Comparison of ENCODE assay signal across 11 cellular contexts in the genomic region with DNA sequence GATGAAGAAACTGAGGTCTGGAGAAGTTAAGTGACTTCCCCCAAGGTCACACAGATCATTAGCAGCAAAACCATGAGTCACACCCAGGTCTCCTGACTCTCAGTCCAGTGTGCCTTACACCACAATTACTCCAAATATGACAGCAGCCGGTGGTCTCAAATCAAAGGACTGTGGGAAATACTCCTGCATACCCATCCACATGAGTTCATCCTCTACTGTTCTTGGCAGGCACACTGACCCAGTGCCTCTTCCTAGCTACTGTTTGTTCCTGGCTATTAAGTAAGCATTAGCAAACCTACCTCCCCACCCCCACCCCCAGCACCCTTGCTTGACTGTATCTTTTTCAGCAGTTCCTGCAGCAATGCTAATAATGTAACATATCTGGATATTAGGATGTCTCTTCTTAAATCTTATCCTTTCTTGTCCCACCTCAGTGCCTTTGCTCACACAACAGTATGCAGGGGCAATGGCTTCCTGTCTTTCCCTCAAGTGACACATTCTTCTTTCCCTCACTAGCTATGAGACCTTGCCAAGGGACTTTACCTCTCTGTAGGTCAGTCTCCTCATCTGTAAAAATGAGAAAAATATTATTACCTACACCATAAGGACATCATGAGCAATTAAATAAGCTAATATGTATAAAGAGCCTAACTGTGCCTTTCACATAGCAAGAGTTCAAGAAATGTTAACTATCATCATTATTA. TPM values are rescaled to one million over a fixed set of nuclear protein-coding genes. Genes with fewer than 3 reads are reported as not detected.
DNase-seq lines count a peak whose midpoint lies in the region; ATAC-seq and TF ChIP-seq lines count a peak whose summit lies in the region.
"Had no signal": no experiment of that assay in that cellular context is flagged by ENCODE, and none has a peak within 500 bp of the region (broad histone marks: within the 10 kb centered on the region; RNA-seq: fewer than 3 reads in every experiment).

No MANE protein-coding gene starts in this region.

- H3K36me3 ChIP-seq in BLaER1 treated with 17β-estradiol and CSF1 and Interleukin-3, amounts not matched to agents 10 nM and 100 nM: peaks cover 0 to 11% (median 0%) of the 10 kb centered on the region in 11 experiments; a peak in 2 of 22 replicates
- H3K36me3 ChIP-seq in lung (ENCODE audit: control insufficient read depth in 2 of 2, insufficient read depth in 2 of 2, low read length in 2 of 2): peaks cover 3 to 10% of the 10 kb centered on the region in 2 donors

- DNase-seq in HuH-7.5 (ENCODE audit: low spot score) (peak; percentile 27), cardiac fibroblast (ENCODE audit: low read depth in 2 of 2) (peak; percentile 36 to 53), lung (ENCODE audit: low spot score) (no peak), DMS153 (lab: John Stamatoyannopoulos, UW) (no peak), NCI-H1048 (lab: John Stamatoyannopoulos, UW) (no peak)
- no peak for DNase-seq in activated T-cell treated with anti-CD3 and anti-CD28 coated beads, Interleukin-2, amount 50 U/mL, for 24 hours
- no peak for DNase-seq in stimulated activated CD8-positive, alpha-beta memory T cell treated with anti-CD3 and anti-CD28 coated beads, Interleukin-4, amount 100 ng/mL, for 48 hours
- DNase-seq: activated CD8-positive, alpha-beta memory T cell treated with anti-CD3 and anti-CD28 coated beads, Interleukin-2, amount 50 U/mL, for 4 hours; activated naive CD8-positive, alpha-beta T cell treated with anti-CD3 and anti-CD28 coated beads, Interleukin-2, amount 50 U/mL, for 24 hours; dorsolateral prefrontal cortex had no signal

- H3K4me1 Mint-ChIP-seq in activated T-cell treated with anti-CD3 and anti-CD28 coated beads, Interleukin-2, amount 50 U/mL, for 24 hours (ENCODE audit: low read depth): peaks cover 5% of the 10 kb centered on the region

- H3K27ac ChIP-seq in BLaER1 treated with 17β-estradiol and CSF1 and Interleukin-3, amounts not matched to agents 10 nM and 100 nM: peak overlapping the region in 6 of 11 experiments; percentile 22 to 89 (median 84); a peak in 8 of 22 replicates
- H3K27ac ChIP-seq in lung (ENCODE audit: low read depth in 1 of 2, low read length in 1 of 2): peak overlapping the region in 1 of 2 donors; percentile 10

- 36 to 39% methylated on average over 1 of the region's 1 CpG for WGBS in lung, 2 donors

- no peak overlapping the region for H3K4me3 Mint-ChIP-seq in activated T-cell treated with anti-CD3 and anti-CD28 coated beads, Interleukin-2, amount 50 U/mL, for 24 hours
- H3K4me3 Mint-ChIP-seq: activated naive CD8-positive, alpha-beta T cell treated with anti-CD3 and anti-CD28 coated beads, Interleukin-2, amount 50 U/mL, for 24 hours had no signal

- H3K4me3 ChIP-seq in BLaER1 treated with 17β-estradiol and CSF1 and Interleukin-3, amounts not matched to agents 10 nM and 100 nM: no peak overlapping the region
- no peak overlapping the region for H3K4me3 ChIP-seq in cardiac fibroblast (replicated peaks in 1 of 2; ENCODE audit: low read depth in 2 of 2, low read length in 2 of 2)
- no peak overlapping the region for H3K4me3 ChIP-seq in lung
- H3K4me3 ChIP-seq: dorsolateral prefrontal cortex had no signal

- peak overlapping the region in 7 of 11 experiments; percentile 76 to 90 (median 84); a peak in 14 of 22 replicates for H3K4me2 ChIP-seq in BLaER1 treated with 17β-estradiol and CSF1 and Interleukin-3, amounts not matched to agents 10 nM and 100 nM

- no peaks in the 10 kb centered on the region for H4K20me1 ChIP-seq in BLaER1 treated with 17β-estradiol and CSF1 and Interleukin-3, amounts not matched to agents 10 nM and 100 nM

- no peak for TF ChIP-seq CTCF in cardiac fibroblast (IDR thresholded peaks at IDR 0.05; ENCODE audit: low read depth, low read length)
- TF ChIP-seq CTCF in lung (IDR thresholded peaks at IDR 0.05; ENCODE audit: control extremely low read depth, extremely low read depth): no peak

- ATAC-seq in lung (ENCODE audit: insufficient read depth, low FRiP score): peak; percentile 22
- ATAC-seq: activated naive CD8-positive, alpha-beta T cell treated with anti-CD3 and anti-CD28 coated beads, Interleukin-2, amount 50 U/mL, for 24 hours had no signal

- no peaks in the 10 kb centered on the region for H3K9me3 ChIP-seq in BLaER1 treated with 17β-estradiol and CSF1 and Interleukin-3, amounts not matched to agents 10 nM and 100 nM (replicated peaks in 1 of 11)
- H3K9me3 ChIP-seq in lung (ENCODE audit: control insufficient read depth in 2 of 2, insufficient read depth in 1 of 2, low read length in 1 of 2): peaks cover 0 to 2% of the 10 kb centered on the region in 2 donors

- H3K9ac ChIP-seq in BLaER1 treated with 17β-estradiol and CSF1 and Interleukin-3, amounts not matched to agents 10 nM and 100 nM: no peak overlapping the region

- no peaks in the 10 kb centered on the region for H3K27me3 ChIP-seq in BLaER1 treated with 17β-estradiol and CSF1 and Interleukin-3, amounts not matched to agents 10 nM and 100 nM
- H3K27me3 ChIP-seq in lung (ENCODE audit: control insufficient read depth, insufficient read depth): no peaks in the 10 kb centered on the region
- H3K27me3 ChIP-seq: dorsolateral prefrontal cortex had no signal

- H3K4me1 ChIP-seq in BLaER1 treated with 17β-estradiol and CSF1 and Interleukin-3, amounts not matched to agents 10 nM and 100 nM: peaks cover 19 to 70% (median 38%) of the 10 kb centered on the region in 10 experiments
- peaks cover 7 to 13% of the 10 kb centered on the region in 2 donors for H3K4me1 ChIP-seq in lung (ENCODE audit: control insufficient read depth in 2 of 2, insufficient read depth in 2 of 2, low read length in 2 of 2)

- H3K27ac Mint-ChIP-seq in activated T-cell treated with anti-CD3 and anti-CD28 coated beads, Interleukin-2, amount 50 U/mL, for 24 hours: no peak overlapping the region
- H3K27ac Mint-ChIP-seq: activated naive CD8-positive, alpha-beta T cell treated with anti-CD3 and anti-CD28 coated beads, Interleukin-2, amount 50 U/mL, for 24 hours had no signal

- H3K27me3 Mint-ChIP-seq in activated T-cell treated with anti-CD3 and anti-CD28 coated beads, Interleukin-2, amount 50 U/mL, for 24 hours: no peaks in the 10 kb centered on the region
- H3K27me3 Mint-ChIP-seq: activated naive CD8-positive, alpha-beta T cell treated with anti-CD3 and anti-CD28 coated beads, Interleukin-2, amount 50 U/mL, for 24 hours had no signal

- peaks cover 23% of the 10 kb centered on the region for H3K36me3 Mint-ChIP-seq in activated T-cell treated with anti-CD3 and anti-CD28 coated beads, Interleukin-2, amount 50 U/mL, for 24 hours (ENCODE audit: low read depth)

- no peaks in the 10 kb centered on the region for H3K9me3 Mint-ChIP-seq in activated T-cell treated with anti-CD3 and anti-CD28 coated beads, Interleukin-2, amount 50 U/mL, for 24 hours
- H3K9me3 Mint-ChIP-seq: activated naive CD8-positive, alpha-beta T cell treated with anti-CD3 and anti-CD28 coated beads, Interleukin-2, amount 50 U/mL, for 24 hours had no signal

RNA-seq across cellular contexts. Expression of a gene that starts 46.2 kb away (rescaled TPM):
- total RNA-seq in lung: 10 to 100 TPM; 24.1 to 31.9 TPM
- polyA plus RNA-seq in lung: 10 to 100 TPM; 14.9 to 33.9 TPM

Comparison
In these comparisons a context has a peak if more than half of its experiments do, and no peak if none do; other contexts are left out.
1. DNase-seq: peak in HuH-7.5 (single experiment) and cardiac fibroblast (2 of 2); none in lung (single experiment), activated T-cell treated with anti-CD3 and anti-CD28 coated beads, Interleukin-2, amount 50 U/mL, for 24 hours (single experiment), DMS153 (single experiment), NCI-H1048 (single experiment) and stimulated activated CD8-positive, alpha-beta memory T cell treated with anti-CD3 and anti-CD28 coated beads, Interleukin-4, amount 100 ng/mL, for 48 hours (single experiment).